ENCODE assay signal across 8 cellular contexts in the genomic region with DNA sequence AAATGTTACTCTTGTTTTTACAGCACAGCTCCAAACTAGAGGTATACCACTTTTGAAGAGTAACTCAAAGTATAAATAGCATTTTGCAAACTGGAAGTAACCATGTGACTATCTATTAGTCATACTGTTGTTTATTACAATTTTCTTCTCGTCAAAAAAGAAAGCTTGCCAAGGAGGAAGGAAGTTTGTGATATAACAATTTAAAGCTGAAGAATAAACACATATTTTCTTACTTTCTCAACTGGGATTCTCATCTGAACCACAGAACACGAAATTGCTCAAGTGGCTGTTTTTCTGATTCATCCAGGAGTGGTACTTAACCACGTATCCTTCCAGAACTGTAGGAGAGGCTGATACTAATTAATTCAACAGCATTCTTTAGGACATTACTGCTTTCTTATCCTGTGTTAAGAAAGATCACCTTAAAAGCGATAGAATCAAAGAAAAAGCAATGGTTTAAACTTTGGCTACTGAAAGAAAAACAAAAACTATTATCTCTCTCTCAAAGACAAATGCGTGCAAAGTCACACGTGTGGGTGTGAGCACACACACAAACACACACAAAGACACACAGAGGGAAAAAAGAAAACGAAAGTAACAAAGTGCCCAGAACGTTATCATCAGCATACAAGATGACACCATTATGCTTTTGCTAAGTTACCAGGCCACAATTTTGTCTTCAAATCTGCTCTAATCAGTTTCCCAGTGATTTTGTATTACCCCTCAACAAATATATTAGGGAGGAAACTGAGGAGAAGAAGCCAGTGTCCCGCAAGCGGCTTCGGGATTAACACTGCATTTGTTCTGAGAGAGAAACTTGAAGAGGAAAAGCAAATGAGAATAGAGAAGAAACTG. TPM values are rescaled to one million over a fixed set of nuclear protein-coding genes. Genes with fewer than 3 reads are reported as not detected.
DNase-seq lines count a peak whose midpoint lies in the region; ATAC-seq and TF ChIP-seq lines count a peak whose summit lies in the region.

A gene (minus strand): TSS at position 48 of the 855 bp plus-strand sequence.

- 1 to 4% methylated on average over 11 of the region's 11 CpGs for WGBS in lung, 2 donors

- peak within 1 kb of the TSS; percentile 54 for H3K4me3 Mint-ChIP-seq in chondrocyte (ENCODE audit: unreplicated experiment)

- TF ChIP-seq CTCF in Peyer's patch (IDR thresholded peaks at IDR 0.05) (no peak), chondrocyte (IDR thresholded peaks at IDR 0.05) (no peak), lung (IDR thresholded peaks at IDR 0.05; ENCODE audit: control extremely low read depth, extremely low read depth) (no peak), thoracic aorta (IDR thresholded peaks at IDR 0.05) (no peak)

- ATAC-seq in lung (ENCODE audit: insufficient read depth, low FRiP score) (peak; percentile 81), thoracic aorta (ENCODE audit: insufficient number of reproducible peaks, low FRiP score, low read depth) (no peak), HG03097 (IDR thresholded peaks at IDR 0.05; ENCODE audit: low FRiP score, unreplicated experiment) (no peak)

- TF ChIP-seq POLR2A in Peyer's patch (IDR thresholded peaks at IDR 0.05), result peak; percentile 53 to 61

- DNase-seq in DMS53 treated with DMSO at 0.1 percent for 48 hours (lab: John Stamatoyannopoulos, UW; ENCODE audit: unreplicated experiment), result peak; percentile 92
- peak in 1 of 2 experiments; percentile 45 for DNase-seq in HAP-1 (ENCODE audit: low spot score in 2 of 2)
- no peak for DNase-seq in Peyer's patch
- no peak for DNase-seq in chondrocyte (ENCODE audit: low spot score)
- DNase-seq in lung (ENCODE audit: low spot score), result no peak
- DNase-seq in thoracic aorta (ENCODE audit: low spot score), result no peak
- DNase-seq in GM19240 (ENCODE audit: insufficient read length, low spot score), result no peak

- H3K36me3 ChIP-seq in HAP-1 (replicated peaks) (no peaks in the 10 kb centered on the region), Peyer's patch (no peaks in the 10 kb centered on the region), lung (ENCODE audit: control insufficient read depth in 2 of 2, insufficient read depth in 2 of 2, low read length in 2 of 2) (no peaks in the 10 kb centered on the region), thoracic aorta (no peaks in the 10 kb centered on the region)

- H3K4me3 ChIP-seq in HAP-1 (peak within 1 kb of the TSS; percentile 30), Peyer's patch (peak within 1 kb of the TSS; percentile 28 to 48 (median 41)), lung (no peak within 1 kb of the TSS), thoracic aorta (peak within 1 kb of the TSS; percentile 62)

- peak within 1 kb of the TSS; percentile 74 to 87 (median 83) for H3K27ac ChIP-seq in Peyer's patch
- H3K27ac ChIP-seq in lung (ENCODE audit: low read depth in 1 of 2, low read length in 1 of 2), result peak within 1 kb of the TSS; percentile 83 to 84
- peak within 1 kb of the TSS in 1 of 2 donors; percentile 53 for H3K27ac ChIP-seq in thoracic aorta

- H3K27me3 ChIP-seq in HAP-1 (ENCODE audit: low read depth) (no peaks in the 10 kb centered on the region), Peyer's patch (no peaks in the 10 kb centered on the region), lung (ENCODE audit: control insufficient read depth, insufficient read depth) (no peaks in the 10 kb centered on the region), thoracic aorta (replicated peaks; ENCODE audit: insufficient read depth) (no peaks in the 10 kb centered on the region)

- H3K9me3 Mint-ChIP-seq in chondrocyte (ENCODE audit: low read depth), result no peaks in the 10 kb centered on the region

- H3K4me1 Mint-ChIP-seq in chondrocyte (ENCODE audit: low read depth), result peaks cover 24% of the 10 kb centered on the region

- no peaks in the 10 kb centered on the region for H3K27me3 Mint-ChIP-seq in chondrocyte (ENCODE audit: low read depth)

- peaks cover 73% of the 10 kb centered on the region for H3K4me1 ChIP-seq in HAP-1
- no peaks in the 10 kb centered on the region for H3K4me1 ChIP-seq in Peyer's patch
- H3K4me1 ChIP-seq in lung (ENCODE audit: control insufficient read depth in 2 of 2, insufficient read depth in 2 of 2, low read length in 2 of 2), result no peaks in the 10 kb centered on the region
- H3K4me1 ChIP-seq in thoracic aorta (ENCODE audit: control insufficient read depth in 1 of 2, low read depth in 2 of 2), result peaks cover 0 to 5% of the 10 kb centered on the region in 2 donors

- peak within 1 kb of the TSS; percentile 67 for H3K27ac Mint-ChIP-seq in chondrocyte (ENCODE audit: unreplicated experiment)

- in situ Hi-C loops in HAP-1 (cut with MboI; ENCODE audit: low sequenced_read_pairs), result no loop called here

- H3K9me3 ChIP-seq in HAP-1 (no peaks in the 10 kb centered on the region), Peyer's patch (no peaks in the 10 kb centered on the region), lung (ENCODE audit: control insufficient read depth in 2 of 2, insufficient read depth in 1 of 2, low read length in 1 of 2) (no peaks in the 10 kb centered on the region), thoracic aorta (no peaks in the 10 kb centered on the region)

- H3K36me3 Mint-ChIP-seq in chondrocyte (ENCODE audit: low read depth), result no peaks in the 10 kb centered on the region

RNA-seq across cellular contexts. Expression of the gene that starts here (rescaled TPM):
- 10 to 100 TPM in 1 of 4 donors, 1 to 10 TPM in 3; 3.3 to 31.4 (median 5.7) TPM for total RNA-seq in Peyer's patch
- total RNA-seq in chondrocyte, result not detected in 3 replicates
- total RNA-seq in lung, result 10 to 100 TPM; 14.1 to 70.1 TPM
- polyA plus RNA-seq in lung, result 10 to 100 TPM; 17.0 to 19.0 TPM
- total RNA-seq in thoracic aorta, result 10 to 100 TPM; 13.1 to 14.9 TPM
